Comparison of ENCODE assay signal across 8 cellular contexts in genomic region chr1:26994772-26995625, GRCh38. TPM values are rescaled to one million over a fixed set of nuclear protein-coding genes. Genes with fewer than 3 reads are reported as not detected.
DNase-seq lines count a peak whose midpoint lies in the region; ATAC-seq, FAIRE-seq and TF ChIP-seq lines count a peak whose summit lies in the region.

No MANE protein-coding gene starts in this region.

- no peak for FAIRE-seq in kidney (lab: Jason Lieb, UNC)

- H3K4me1 ChIP-seq in kidney (ENCODE audit: control insufficient read depth in 1 of 2, insufficient read depth in 1 of 2, low read depth in 1 of 2, low read length in 2 of 2), result peaks cover 4 to 20% of the 10 kb centered on the region in 2 donors

- intact Hi-C loops in activated T-helper 2 cell treated with anti-CD3 and anti-CD28 coated beads, Interferon-gamma antibody, Interleukin-2, Interleukin-4, amounts not matched to agents 10 μg/mL and 5 μg/mL and 100 μg/mL, durations not matched to agents 14 hours and 24 hours and 36 hours (cut with micrococcal nuclease), result no loop called here
- intact Hi-C loops in kidney (cut with DNase I), result no loop called here

- H3K4me1 Mint-ChIP-seq in activated naive CD4-positive, alpha-beta T cell treated with anti-CD3 and anti-CD28 coated beads, Interleukin-2, amount 50 U/mL, for 24 hours, result peaks cover 22% of the 10 kb centered on the region
- peaks cover 16% of the 10 kb centered on the region for H3K4me1 Mint-ChIP-seq in activated T-helper 2 cell treated with anti-CD3 and anti-CD28 coated beads, Interferon-gamma antibody, Interleukin-2, Interleukin-4, amounts not matched to agents 10 μg/mL and 5 μg/mL and 100 μg/mL, durations not matched to agents 14 hours and 24 hours and 36 hours (ENCODE audit: low read depth)
- peaks cover 56% of the 10 kb centered on the region for H3K4me1 Mint-ChIP-seq in type B pancreatic cell (ENCODE audit: unreplicated experiment)

- peak overlapping the region; percentile 45 to 54 for H3K4me3 ChIP-seq in kidney (ENCODE audit: low read length in 2 of 2)

- no peak overlapping the region for H3K27ac Mint-ChIP-seq in activated naive CD4-positive, alpha-beta T cell treated with anti-CD3 and anti-CD28 coated beads, Interleukin-2, amount 50 U/mL, for 24 hours
- H3K27ac Mint-ChIP-seq in activated naive CD4-positive, alpha-beta T cell treated with anti-CD3 and anti-CD28 coated beads, Interleukin-2, amount 50 U/mL, for 72 hours, result no peak overlapping the region
- no peak overlapping the region for H3K27ac Mint-ChIP-seq in activated T-helper 2 cell treated with anti-CD3 and anti-CD28 coated beads, Interferon-gamma antibody, Interleukin-2, Interleukin-4, amounts not matched to agents 10 μg/mL and 5 μg/mL and 100 μg/mL, durations not matched to agents 14 hours and 24 hours and 36 hours
- H3K27ac Mint-ChIP-seq in type B pancreatic cell, result peak overlapping the region; percentile 59

- H3K36me3 ChIP-seq in kidney (ENCODE audit: control insufficient read depth in 1 of 2, insufficient read depth in 2 of 2, low read length in 2 of 2), result no peaks in the 10 kb centered on the region

- no peaks in the 10 kb centered on the region for H3K36me3 Mint-ChIP-seq in activated naive CD4-positive, alpha-beta T cell treated with anti-CD3 and anti-CD28 coated beads, Interleukin-2, amount 50 U/mL, for 24 hours
- no peaks in the 10 kb centered on the region for H3K36me3 Mint-ChIP-seq in activated naive CD4-positive, alpha-beta T cell treated with anti-CD3 and anti-CD28 coated beads, Interleukin-2, amount 50 U/mL, for 72 hours
- no peaks in the 10 kb centered on the region for H3K36me3 Mint-ChIP-seq in activated T-helper 2 cell treated with anti-CD3 and anti-CD28 coated beads, Interferon-gamma antibody, Interleukin-2, Interleukin-4, amounts not matched to agents 10 μg/mL and 5 μg/mL and 100 μg/mL, durations not matched to agents 14 hours and 24 hours and 36 hours (ENCODE audit: low read depth)
- no peaks in the 10 kb centered on the region for H3K36me3 Mint-ChIP-seq in type B pancreatic cell

- peak overlapping the region; percentile 23 to 68 for H3K9ac ChIP-seq in kidney (ENCODE audit: low read length in 2 of 2)

- H3K27ac ChIP-seq in kidney (ENCODE audit: low read depth in 2 of 2, low read length in 2 of 2), result peak overlapping the region; percentile 63 to 64

- H3K9me3 ChIP-seq in kidney (ENCODE audit: control insufficient read depth in 1 of 2, low read length in 2 of 2), result no peaks in the 10 kb centered on the region

- no peak for DNase-seq in activated naive CD4-positive, alpha-beta T cell treated with anti-CD3 and anti-CD28 coated beads, Interleukin-2, amount 50 U/mL, for 72 hours (ENCODE audit: low spot score in 2 of 2)
- DNase-seq in activated T-helper 2 cell treated with anti-CD3 and anti-CD28 coated beads, Interferon-gamma antibody, Interleukin-2, Interleukin-4, amounts not matched to agents 10 μg/mL and 5 μg/mL and 100 μg/mL, durations not matched to agents 14 hours and 24 hours and 36 hours (ENCODE audit: low spot score), result no peak
- DNase-seq in kidney (no peak), type B pancreatic cell (ENCODE audit: extremely low spot score, unreplicated experiment) (no peak), EL (no peak), LoVo (ENCODE audit: low spot score) (no peak), T1000 (lab: John Stamatoyannopoulos, UW) (no peak)

- H3K4me3 Mint-ChIP-seq in activated naive CD4-positive, alpha-beta T cell treated with anti-CD3 and anti-CD28 coated beads, Interleukin-2, amount 50 U/mL, for 24 hours, result peak overlapping the region; percentile 76
- H3K4me3 Mint-ChIP-seq in activated T-helper 2 cell treated with anti-CD3 and anti-CD28 coated beads, Interferon-gamma antibody, Interleukin-2, Interleukin-4, amounts not matched to agents 10 μg/mL and 5 μg/mL and 100 μg/mL, durations not matched to agents 14 hours and 24 hours and 36 hours (ENCODE audit: low read depth), result peak overlapping the region; percentile 69
- H3K4me3 Mint-ChIP-seq in type B pancreatic cell, result peak overlapping the region; percentile 90

- H3K9me3 Mint-ChIP-seq in activated naive CD4-positive, alpha-beta T cell treated with anti-CD3 and anti-CD28 coated beads, Interleukin-2, amount 50 U/mL, for 24 hours, result no peaks in the 10 kb centered on the region
- H3K9me3 Mint-ChIP-seq in activated naive CD4-positive, alpha-beta T cell treated with anti-CD3 and anti-CD28 coated beads, Interleukin-2, amount 50 U/mL, for 72 hours, result no peaks in the 10 kb centered on the region
- no peaks in the 10 kb centered on the region for H3K9me3 Mint-ChIP-seq in activated T-helper 2 cell treated with anti-CD3 and anti-CD28 coated beads, Interferon-gamma antibody, Interleukin-2, Interleukin-4, amounts not matched to agents 10 μg/mL and 5 μg/mL and 100 μg/mL, durations not matched to agents 14 hours and 24 hours and 36 hours
- no peaks in the 10 kb centered on the region for H3K9me3 Mint-ChIP-seq in type B pancreatic cell

- no peak for ATAC-seq in activated naive CD4-positive, alpha-beta T cell treated with anti-CD3 and anti-CD28 coated beads, Interleukin-2, amount 50 U/mL, for 72 hours

- peaks cover 27% of the 10 kb centered on the region for H3K27me3 Mint-ChIP-seq in activated naive CD4-positive, alpha-beta T cell treated with anti-CD3 and anti-CD28 coated beads, Interleukin-2, amount 50 U/mL, for 24 hours
- peaks cover 56% of the 10 kb centered on the region for H3K27me3 Mint-ChIP-seq in activated T-helper 2 cell treated with anti-CD3 and anti-CD28 coated beads, Interferon-gamma antibody, Interleukin-2, Interleukin-4, amounts not matched to agents 10 μg/mL and 5 μg/mL and 100 μg/mL, durations not matched to agents 14 hours and 24 hours and 36 hours (ENCODE audit: low read depth)
- peaks cover 41% of the 10 kb centered on the region for H3K27me3 Mint-ChIP-seq in type B pancreatic cell

- TF ChIP-seq CTCF in kidney (IDR thresholded peaks at IDR 0.05; ENCODE audit: borderline replicate concordance, extremely low read depth, insufficient read depth) (no peak), type B pancreatic cell (conservative IDR thresholded peaks at IDR 0.05) (no peak)

RNA-seq across cellular contexts. Expression of gene TRNP1, which starts 1.5 kb away (rescaled TPM):
- under 1 TPM in 1 of 2 donors, not detected in 1; 0.29 TPM for total RNA-seq in activated naive CD4-positive, alpha-beta T cell treated with anti-CD3 and anti-CD28 coated beads, Interleukin-2, amount 50 U/mL, for 72 hours
- 0.85 and 0.89 TPM in 2 replicates for total RNA-seq in activated T-helper 2 cell treated with anti-CD3 and anti-CD28 coated beads, Interferon-gamma antibody, Interleukin-2, Interleukin-4, amounts not matched to agents 10 μg/mL and 5 μg/mL and 100 μg/mL, durations not matched to agents 14 hours and 24 hours and 36 hours
- total RNA-seq in kidney (38.3 TPM), type B pancreatic cell (ENCODE audit: low replicate concordance) (39.2 and 52.3 TPM in 2 replicates)
- 33.0 TPM for polyA plus RNA-seq in kidney (ENCODE audit: insufficient read depth, low read depth, low replicate concordance)

RNA-seq across cellular contexts. Expression of gene TENT5B, which starts 17.7 kb away (rescaled TPM):
- under 1 TPM in 1 of 2 donors, not detected in 1; 0.09 TPM for total RNA-seq in activated naive CD4-positive, alpha-beta T cell treated with anti-CD3 and anti-CD28 coated beads, Interleukin-2, amount 50 U/mL, for 72 hours
- total RNA-seq in activated T-helper 2 cell treated with anti-CD3 and anti-CD28 coated beads, Interferon-gamma antibody, Interleukin-2, Interleukin-4, amounts not matched to agents 10 μg/mL and 5 μg/mL and 100 μg/mL, durations not matched to agents 14 hours and 24 hours and 36 hours, result 0.07 TPM in 1 of 2 replicates, not detected in the other
- total RNA-seq in kidney (10.2 TPM), type B pancreatic cell (ENCODE audit: low replicate concordance) (9.3 and 10.4 TPM in 2 replicates)
- 12.6 TPM for polyA plus RNA-seq in kidney (ENCODE audit: insufficient read depth, low read depth, low replicate concordance)

RNA-seq across cellular contexts. Expression of gene KDF1, which starts 34.7 kb away (rescaled TPM):
- under 1 TPM in 1 of 2 donors, not detected in 1; 0.27 TPM for total RNA-seq in activated naive CD4-positive, alpha-beta T cell treated with anti-CD3 and anti-CD28 coated beads, Interleukin-2, amount 50 U/mL, for 72 hours
- not detected in 2 replicates for total RNA-seq in activated T-helper 2 cell treated with anti-CD3 and anti-CD28 coated beads, Interferon-gamma antibody, Interleukin-2, Interleukin-4, amounts not matched to agents 10 μg/mL and 5 μg/mL and 100 μg/mL, durations not matched to agents 14 hours and 24 hours and 36 hours
- total RNA-seq in kidney (14.1 TPM), type B pancreatic cell (ENCODE audit: low replicate concordance) (12.2 and 26.9 TPM in 2 replicates)
- 19.3 TPM for polyA plus RNA-seq in kidney (ENCODE audit: insufficient read depth, low read depth, low replicate concordance)

Comparison
In these comparisons a context has a peak if more than half of its experiments do, and no peak if none do; other contexts are left out.
1. RNA of gene TRNP1, which starts 1.5 kb away (total RNA-seq): 39.2 to 52.3 TPM in type B pancreatic cell and 38.3 TPM in kidney (single experiment); 0.85 to 0.89 TPM in activated T-helper 2 cell treated with anti-CD3 and anti-CD28 coated beads, Interferon-gamma antibody, Interleukin-2, Interleukin-4, amounts not matched to agents 10 μg/mL and 5 μg/mL and 100 μg/mL, durations not matched to agents 14 hours and 24 hours and 36 hours and 0.29 TPM in activated naive CD4-positive, alpha-beta T cell treated with anti-CD3 and anti-CD28 coated beads, Interleukin-2, amount 50 U/mL, for 72 hours; every median in the first group is over 10 times any median in the second.
2. RNA of gene KDF1, which starts 34.7 kb away (total RNA-seq): 14.1 TPM in kidney (single experiment) and 12.2 to 26.9 TPM in type B pancreatic cell; 0.27 TPM in activated naive CD4-positive, alpha-beta T cell treated with anti-CD3 and anti-CD28 coated beads, Interleukin-2, amount 50 U/mL, for 72 hours and not detected in activated T-helper 2 cell treated with anti-CD3 and anti-CD28 coated beads, Interferon-gamma antibody, Interleukin-2, Interleukin-4, amounts not matched to agents 10 μg/mL and 5 μg/mL and 100 μg/mL, durations not matched to agents 14 hours and 24 hours and 36 hours; every median in the first group is over 10 times any median in the second.
3. Peak in every context shown above with its lines, with median percentiles within 50 percentile points of each other: H3K4me3 Mint-ChIP-seq.